ENCODE assay signal across 9 cellular contexts in the genomic region with DNA sequence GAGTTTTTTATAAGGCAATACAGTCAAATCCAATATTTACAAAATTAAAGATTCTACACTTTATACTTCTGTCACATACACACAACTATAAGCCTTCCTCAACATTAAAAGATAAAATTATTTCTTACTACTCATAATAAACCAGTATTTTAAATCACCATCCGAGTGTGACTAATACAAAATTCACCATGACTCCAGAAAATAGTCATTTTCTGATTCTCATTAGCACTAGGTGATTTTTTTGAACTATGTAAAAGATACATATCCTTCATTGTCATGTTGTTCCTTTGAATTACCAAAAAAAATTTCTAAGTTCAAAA. TPM values are rescaled to one million over a fixed set of nuclear protein-coding genes. Genes with fewer than 3 reads are reported as not detected.
DNase-seq lines count a peak whose midpoint lies in the region; ATAC-seq and TF ChIP-seq lines count a peak whose summit lies in the region.
"Had no signal": no experiment of that assay in that cellular context is flagged by ENCODE, and none has a peak within 500 bp of the region (broad histone marks: within the 10 kb centered on the region; RNA-seq: fewer than 3 reads in every experiment).

No MANE protein-coding gene starts in this region.

- peaks cover 22% of the 10 kb centered on the region for H3K4me1 Mint-ChIP-seq in activated naive CD8-positive, alpha-beta T cell treated with anti-CD3 and anti-CD28 coated beads, Interleukin-2, amount 10 ng/mL, durations not matched to agents 7 days and 5 days

- WGBS in right cardiac atrium = 29% methylated on average over 1 of the region's 1 CpG

- H3K27me3 ChIP-seq in left ventricle myocardium inferior (ENCODE audit: low read depth) (no peaks in the 10 kb centered on the region), right cardiac atrium (ENCODE audit: control insufficient read depth, insufficient read depth) (no peaks in the 10 kb centered on the region), kidney epithelial cell (ENCODE audit: control insufficient read depth, insufficient read depth, low read length) (no peaks in the 10 kb centered on the region), upper lobe of right lung (no peaks in the 10 kb centered on the region)
- H3K27me3 ChIP-seq: Peyer's patch had no signal

- no peaks in the 10 kb centered on the region for H3K9me3 ChIP-seq in left ventricle myocardium inferior (replicated peaks)
- H3K9me3 ChIP-seq in right cardiac atrium (ENCODE audit: control insufficient read depth, low read length) = no peaks in the 10 kb centered on the region
- H3K9me3 ChIP-seq in upper lobe of right lung = no peaks in the 10 kb centered on the region
- H3K9me3 ChIP-seq: Peyer's patch had no signal

- peak overlapping the region; percentile 98 for H3K27ac Mint-ChIP-seq in activated naive CD8-positive, alpha-beta T cell treated with anti-CD3 and anti-CD28 coated beads, Interleukin-2, amount 10 ng/mL, durations not matched to agents 7 days and 5 days

- no peaks in the 10 kb centered on the region for H3K36me3 ChIP-seq in left ventricle myocardium inferior
- no peaks in the 10 kb centered on the region for H3K36me3 ChIP-seq in kidney epithelial cell (ENCODE audit: control insufficient read depth, insufficient read depth, low read length)
- H3K36me3 ChIP-seq in upper lobe of right lung = no peaks in the 10 kb centered on the region
- H3K36me3 ChIP-seq: Peyer's patch had no signal

- POLR2A ChIA-PET in activated naive CD8-positive, alpha-beta T cell treated with anti-CD3 and anti-CD28 coated beads, Interleukin-2, amount 10 ng/mL, durations not matched to agents 7 days and 5 days (lab: Charles Lee) = interaction anchor here (0.9 to 1.9 kb wide), 2 partner anchors 9 to 14 kb away, joined by 4 to 5 read pairs; no protein-coding TSS in a partner anchor

- H3K4me3 Mint-ChIP-seq in activated naive CD8-positive, alpha-beta T cell treated with anti-CD3 and anti-CD28 coated beads, Interleukin-2, amount 10 ng/mL, durations not matched to agents 7 days and 5 days = peak overlapping the region; percentile 90

- H3K9me3 Mint-ChIP-seq in activated naive CD8-positive, alpha-beta T cell treated with anti-CD3 and anti-CD28 coated beads, Interleukin-2, amount 10 ng/mL, durations not matched to agents 7 days and 5 days = no peaks in the 10 kb centered on the region

- no peak overlapping the region for H3K27ac ChIP-seq in left ventricle myocardium inferior (replicated peaks)
- H3K27ac ChIP-seq in right cardiac atrium (ENCODE audit: low read length) = no peak overlapping the region
- H3K27ac ChIP-seq in upper lobe of right lung = peak overlapping the region; percentile 76

- ATAC-seq in right cardiac atrium = no peak
- ATAC-seq in activated naive CD8-positive, alpha-beta T cell treated with anti-CD3 and anti-CD28 coated beads, Interleukin-2, amount 10 ng/mL, durations not matched to agents 7 days and 5 days (ENCODE audit: low read depth) = no peak
- no peak for ATAC-seq in upper lobe of right lung
- ATAC-seq in HG03139 (IDR thresholded peaks at IDR 0.05; ENCODE audit: unreplicated experiment) = no peak
- ATAC-seq in GM21423 (IDR thresholded peaks at IDR 0.05; ENCODE audit: unreplicated experiment) = no peak

- DNase-seq in left ventricle myocardium inferior = no peak
- DNase-seq in right cardiac atrium = no peak
- DNase-seq in activated naive CD8-positive, alpha-beta T cell treated with anti-CD3 and anti-CD28 coated beads, Interleukin-2, amount 10 ng/mL, durations not matched to agents 7 days and 5 days = no peak
- DNase-seq in kidney epithelial cell (ENCODE audit: low read depth) = no peak
- no peak for DNase-seq in upper lobe of right lung
- DNase-seq in LoVo (ENCODE audit: low spot score) = no peak

- H3K4me3 ChIP-seq in left ventricle myocardium inferior = peak overlapping the region; percentile 39
- no peak overlapping the region for H3K4me3 ChIP-seq in right cardiac atrium (ENCODE audit: low read length)
- peak overlapping the region; percentile 9 for H3K4me3 ChIP-seq in kidney epithelial cell (ENCODE audit: low read depth, low read length)
- peak overlapping the region; percentile 34 for H3K4me3 ChIP-seq in upper lobe of right lung

- H3K27me3 Mint-ChIP-seq in activated naive CD8-positive, alpha-beta T cell treated with anti-CD3 and anti-CD28 coated beads, Interleukin-2, amount 10 ng/mL, durations not matched to agents 7 days and 5 days = peaks cover 3% of the 10 kb centered on the region

- H3K4me1 ChIP-seq in left ventricle myocardium inferior (no peaks in the 10 kb centered on the region), right cardiac atrium (ENCODE audit: control insufficient read depth, insufficient read depth, low read length) (no peaks in the 10 kb centered on the region), upper lobe of right lung (no peaks in the 10 kb centered on the region)
- H3K4me1 ChIP-seq: Peyer's patch had no signal

- TF ChIP-seq CTCF in left ventricle myocardium inferior (IDR thresholded peaks at IDR 0.05; ENCODE audit: borderline replicate concordance) (no peak), kidney epithelial cell (IDR thresholded peaks at IDR 0.05; ENCODE audit: insufficient read depth, low read length, poor library complexity, severe bottlenecking) (no peak), upper lobe of right lung (IDR thresholded peaks at IDR 0.05) (no peak)

- intact Hi-C loops in left ventricle myocardium inferior (cut with micrococcal nuclease) = no loop called here
- intact Hi-C loops in right cardiac atrium (cut with DNase I) = no loop called here
- intact Hi-C loops in upper lobe of right lung (cut with DNase I) = no loop called here

- peaks cover 2% of the 10 kb centered on the region for H3K36me3 Mint-ChIP-seq in activated naive CD8-positive, alpha-beta T cell treated with anti-CD3 and anti-CD28 coated beads, Interleukin-2, amount 10 ng/mL, durations not matched to agents 7 days and 5 days

RNA-seq across cellular contexts. Expression of a gene that starts 0.6 kb away (rescaled TPM):
- 0.19 TPM for total RNA-seq in left ventricle myocardium inferior
- 1 to 10 TPM; 4.1 to 7.3 (median 6.7) TPM for total RNA-seq in right cardiac atrium
- polyA plus RNA-seq in right cardiac atrium = 2.1 TPM
- 1 to 10 TPM; 1.3 to 1.5 TPM for total RNA-seq in activated naive CD8-positive, alpha-beta T cell treated with anti-CD3 and anti-CD28 coated beads, Interleukin-2, amount 10 ng/mL, durations not matched to agents 7 days and 5 days
- total RNA-seq in kidney epithelial cell = 30.1 and 31.7 TPM in 2 replicates
- total RNA-seq in upper lobe of right lung = 3.8 TPM
